16 cellular contexts compared by ENCODE assay signal in genomic region chr1:112688781-112689193, GRCh38. TPM values are rescaled to one million over a fixed set of nuclear protein-coding genes. Genes with fewer than 3 reads are reported as not detected.
DNase-seq lines count a peak whose midpoint lies in the region; ATAC-seq, FAIRE-seq and TF ChIP-seq lines count a peak whose summit lies in the region.
"Had no signal": no experiment of that assay in that cellular context is flagged by ENCODE, and none has a peak within 500 bp of the region (broad histone marks: within the 10 kb centered on the region; RNA-seq: fewer than 3 reads in every experiment).

No MANE protein-coding gene starts in this region.

- ATAC-seq in gastrocnemius medialis: peak in 1 of 2 donors; percentile 46
- ATAC-seq: left colon had no signal

- H3K4me2 ChIP-seq in smooth muscle cell: no peak overlapping the region

- intact Hi-C loops in breast epithelium (cut with DNase I; ENCODE audit: low total_unique reads) (loop anchor here (10.0 kb wide), 1 partner anchor 1454 kb away; no protein-coding TSS in a partner anchor), kidney (cut with DNase I) (no loop called here), gastrocnemius medialis (cut with DNase I; ENCODE audit: low total_unique reads) (no loop called here)

- in situ Hi-C loops in gastrocnemius medialis (cut with MboI; ENCODE audit: low sequenced_read_pairs in 4 of 4): no loop called here

- no peak for FAIRE-seq in kidney (lab: Jason Lieb, UNC)
- FAIRE-seq: endometrium had no signal

- no peaks in the 10 kb centered on the region for H3K36me3 ChIP-seq in breast epithelium
- H3K36me3 ChIP-seq in kidney (ENCODE audit: control insufficient read depth in 1 of 2, insufficient read depth in 2 of 2, low read length in 2 of 2): peaks cover 21 to 26% of the 10 kb centered on the region in 2 donors
- peaks cover 0 to 13% of the 10 kb centered on the region in 2 donors for H3K36me3 ChIP-seq in gastrocnemius medialis
- peaks cover 4% of the 10 kb centered on the region for H3K36me3 ChIP-seq in smooth muscle cell (ENCODE audit: low read depth)

- H4K20me1 ChIP-seq in smooth muscle cell (ENCODE audit: low read depth): peaks cover 31% of the 10 kb centered on the region

- TF ChIP-seq POLR2A in breast epithelium (IDR thresholded peaks at IDR 0.05): no peak
- no peak for TF ChIP-seq POLR2A in gastrocnemius medialis (IDR thresholded peaks at IDR 0.05)

- H3F3A ChIP-seq in smooth muscle cell (ENCODE audit: low read depth): no peaks in the 10 kb centered on the region

- H3K27ac ChIP-seq in breast epithelium (peak overlapping the region; percentile 65 to 71), kidney (ENCODE audit: low read depth in 2 of 2, low read length in 2 of 2) (no peak overlapping the region), gastrocnemius medialis (peak overlapping the region; percentile 39 to 59 (median 48)), smooth muscle cell (ENCODE audit: low read depth) (no peak overlapping the region)

- H2AFZ ChIP-seq in smooth muscle cell (ENCODE audit: low read depth): no peak overlapping the region

- H3K27me3 ChIP-seq in breast epithelium (no peaks in the 10 kb centered on the region), gastrocnemius medialis (no peaks in the 10 kb centered on the region), smooth muscle cell (ENCODE audit: low read depth) (no peaks in the 10 kb centered on the region)

- peak; percentile 7 for DNase-seq in NCI-H2029 (lab: John Stamatoyannopoulos, UW)
- no peak for DNase-seq in breast epithelium (ENCODE audit: low spot score in 2 of 2)
- DNase-seq in kidney: peak; percentile 67
- no peak for DNase-seq in gastrocnemius medialis
- DNase-seq in UCSD-AML1 (lab: John Stamatoyannopoulos, UW; ENCODE audit: unreplicated experiment): no peak
- DNase-seq in smooth muscle cell (lab: John Stamatoyannopoulos, UW; ENCODE audit: unreplicated experiment): no peak
- no peak for DNase-seq in EL
- DNase-seq: activated B cell treated with CpG ODN at 0.5 μM for 24 hours; AML-193; anterior cingulate cortex; Calu3; left colon; NCI-H187 treated with DMSO at 0.1 percent for 48 hours; NCI-H510A; stimulated activated CD4-positive, alpha-beta T cell treated with anti-CD3 and anti-CD28 coated beads, Interleukin-1b, Interleukin-23, amount 100 ng/mL, for 48 hours had no signal

- no peak for TF ChIP-seq CTCF in breast epithelium (IDR thresholded peaks at IDR 0.05)
- no peak for TF ChIP-seq CTCF in kidney (IDR thresholded peaks at IDR 0.05; ENCODE audit: borderline replicate concordance, extremely low read depth, insufficient read depth)
- TF ChIP-seq CTCF in gastrocnemius medialis (IDR thresholded peaks at IDR 0.05 in 4 of 5, conservative IDR thresholded peaks at IDR 0.05 in 1 of 5): no peak
- no peak for TF ChIP-seq CTCF in smooth muscle cell (IDR thresholded peaks at IDR 0.05; ENCODE audit: borderline replicate concordance, insufficient read depth, poor library complexity, severe bottlenecking)

- no peak overlapping the region for H3K9ac ChIP-seq in kidney (ENCODE audit: low read length in 2 of 2)
- H3K9ac ChIP-seq in smooth muscle cell (ENCODE audit: low read depth): no peak overlapping the region

- 92% methylated on average over 13 of the region's 13 CpGs for WGBS in smooth muscle cell (ENCODE audit: low lambda C conversion rate)

- peaks cover 14% of the 10 kb centered on the region for H3K79me2 ChIP-seq in smooth muscle cell (ENCODE audit: low read depth)

- H3K4me3 ChIP-seq in breast epithelium (no peak overlapping the region), kidney (ENCODE audit: low read length in 2 of 2) (no peak overlapping the region), gastrocnemius medialis (no peak overlapping the region), smooth muscle cell (no peak overlapping the region)

- H3K4me1 ChIP-seq in breast epithelium: no peaks in the 10 kb centered on the region
- H3K4me1 ChIP-seq in kidney (ENCODE audit: control insufficient read depth in 1 of 2, insufficient read depth in 1 of 2, low read depth in 1 of 2, low read length in 2 of 2): peaks cover 0 to 4% of the 10 kb centered on the region in 2 donors
- H3K4me1 ChIP-seq in gastrocnemius medialis: peaks cover 0 to 8% of the 10 kb centered on the region in 2 donors
- no peaks in the 10 kb centered on the region for H3K4me1 ChIP-seq in smooth muscle cell (ENCODE audit: low read depth)

- no peaks in the 10 kb centered on the region for H3K9me3 ChIP-seq in breast epithelium
- H3K9me3 ChIP-seq in kidney (ENCODE audit: control insufficient read depth in 1 of 2, low read length in 2 of 2): no peaks in the 10 kb centered on the region
- H3K9me3 ChIP-seq in gastrocnemius medialis: no peaks in the 10 kb centered on the region
- H3K9me3 ChIP-seq in smooth muscle cell (replicated peaks; ENCODE audit: low read depth): no peaks in the 10 kb centered on the region

RNA-seq across cellular contexts. Expression of gene MOV10, which starts 14.3 kb away (rescaled TPM):
- total RNA-seq in breast epithelium (10 to 100 TPM; 14.7 to 52.2 (median 42.6) TPM), kidney (62.5 TPM), gastrocnemius medialis (1 to 10 TPM; 2.8 to 7.2 (median 4.8) TPM), smooth muscle cell (36.9 and 40.4 TPM in 2 replicates)
- polyA plus RNA-seq in kidney (ENCODE audit: insufficient read depth, low read depth, low replicate concordance) (60.6 TPM), smooth muscle cell (56.8 and 60.6 TPM in 2 replicates)

RNA-seq across cellular contexts. Expression of gene RHOC, which starts 18.1 kb away (rescaled TPM):
- total RNA-seq in breast epithelium (100 to 1,000 TPM; 150 to 302 (median 235) TPM), kidney (270 TPM), gastrocnemius medialis (10 to 100 TPM; 33.1 to 86.5 (median 64.3) TPM), smooth muscle cell (270 and 303 TPM in 2 replicates)
- polyA plus RNA-seq in kidney (ENCODE audit: insufficient read depth, low read depth, low replicate concordance) (501 TPM), smooth muscle cell (518 and 596 TPM in 2 replicates)

RNA-seq across cellular contexts. Expression of gene PPM1J, which starts 26.3 kb away (rescaled TPM):
- total RNA-seq in breast epithelium: 1 to 10 TPM in 2 of 3 donors, under 1 TPM in 1; 0.32 to 5.3 (median 4.9) TPM
- total RNA-seq in kidney: 2.0 TPM
- 3.4 TPM for polyA plus RNA-seq in kidney (ENCODE audit: insufficient read depth, low read depth, low replicate concordance)
- 1 to 10 TPM; 4.2 to 5.4 (median 4.8) TPM for total RNA-seq in gastrocnemius medialis
- total RNA-seq in smooth muscle cell: 0.40 and 1.2 TPM in 2 replicates
- polyA plus RNA-seq in smooth muscle cell: 4.7 and 5.2 TPM in 2 replicates

Comparison
In these comparisons a context has a peak if more than half of its experiments do, and no peak if none do; other contexts are left out.
1. DNase-seq: peak in NCI-H2029 (single experiment) and kidney (single experiment); none in breast epithelium (0 of 2), gastrocnemius medialis (0 of 2), UCSD-AML1 (single experiment), smooth muscle cell (single experiment) and EL (single experiment).
2. H3K27ac ChIP-seq: peak in breast epithelium (2 of 2) and gastrocnemius medialis (4 of 4); none in kidney (0 of 2) and smooth muscle cell (single experiment).